Comparison of ENCODE assay signal across 8 cellular contexts in the genomic region with DNA sequence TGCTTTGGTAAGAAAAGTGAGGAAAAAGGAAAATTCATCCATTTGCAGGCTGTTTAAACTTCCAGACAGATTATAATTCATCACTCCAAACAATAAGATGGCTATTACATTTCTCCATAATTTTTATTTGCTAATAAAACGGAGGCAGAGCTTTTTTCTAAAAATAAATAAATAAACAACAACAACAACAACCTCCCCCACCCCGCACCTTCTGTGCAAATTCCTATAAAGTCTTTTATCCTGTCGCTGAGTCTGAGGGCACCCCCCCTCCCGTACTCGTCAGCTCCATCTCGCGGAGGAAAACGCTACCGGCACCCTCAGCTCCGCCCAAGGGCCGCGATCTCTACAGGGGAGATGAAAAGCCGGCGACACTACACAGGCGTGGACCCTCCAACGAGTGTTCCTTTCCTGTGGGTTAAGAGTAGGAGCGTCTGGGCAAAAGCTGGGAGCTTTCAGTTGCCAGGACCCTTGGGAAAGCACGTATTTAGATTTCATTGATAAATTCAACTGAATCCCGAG. TPM values are rescaled to one million over a fixed set of nuclear protein-coding genes. Genes with fewer than 3 reads are reported as not detected.
DNase-seq lines count a peak whose midpoint lies in the region; ATAC-seq, FAIRE-seq and TF ChIP-seq lines count a peak whose summit lies in the region.

No MANE protein-coding gene starts in this region.

- CTCF ChIA-PET in A673 (lab: Charles Lee), result interaction anchor here (0.6 to 1.0 kb wide), 2 partner anchors 11 to 137 kb away, joined by 3 to 7 read pairs; a partner anchor contains a TSS

- ATAC-seq in GM19023 (IDR thresholded peaks at IDR 0.05; ENCODE audit: unreplicated experiment) (peak; percentile 55), HG03280 (IDR thresholded peaks at IDR 0.05; ENCODE audit: unreplicated experiment) (peak; percentile 46)
- peak; percentile 71 for ATAC-seq in central memory CD8-positive, alpha-beta T cell (replicated peaks; ENCODE audit: extremely low read depth, poor library complexity, severe bottlenecking)

- H3K79me2 ChIP-seq in keratinocyte (ENCODE audit: control insufficient read depth, insufficient read depth, low read length), result peaks cover 39% of the 10 kb centered on the region

- H3K4me3 ChIP-seq in A673 (ENCODE audit: low read depth, low read length, poor library complexity, severe bottlenecking) (peak overlapping the region; percentile 99), keratinocyte (ENCODE audit: control insufficient read depth in 2 of 3, extremely low read depth in 1 of 3, insufficient read depth in 2 of 3, low read depth in 1 of 3, low read length in 3 of 3) (peak overlapping the region; percentile 67 to 85 (median 75))

- no peaks in the 10 kb centered on the region for H3K27me3 Mint-ChIP-seq in central memory CD8-positive, alpha-beta T cell

- H4K20me1 ChIP-seq in keratinocyte (ENCODE audit: control insufficient read depth, extremely low read depth, insufficient read depth, low read length), result peaks cover 4% of the 10 kb centered on the region

- H3K4me3 Mint-ChIP-seq in central memory CD8-positive, alpha-beta T cell, result peak overlapping the region; percentile 86

- peak overlapping the region; percentile 89 for H3K9ac ChIP-seq in keratinocyte (ENCODE audit: control insufficient read depth, extremely low read depth, insufficient read depth, low read length)

- peaks cover 29% of the 10 kb centered on the region for H3K4me1 Mint-ChIP-seq in central memory CD8-positive, alpha-beta T cell

- H3K4me1 ChIP-seq in A673 (ENCODE audit: insufficient read depth, low read length, poor library complexity, severe bottlenecking) (peaks cover 23% of the 10 kb centered on the region), keratinocyte (ENCODE audit: control insufficient read depth, extremely low read depth, insufficient read depth, low read length) (peaks cover 15% of the 10 kb centered on the region)

- peak; percentile 93 for TF ChIP-seq CTCF in A673 (conservative IDR thresholded peaks at IDR 0.05; ENCODE audit: low read depth, low read length)
- peak; percentile 81 to 90 (median 86) for TF ChIP-seq CTCF in keratinocyte (optimal IDR thresholded peaks at IDR 0.05 in 1 of 3, IDR thresholded peaks at IDR 0.05 in 1 of 3, conservative IDR thresholded peaks at IDR 0.05 in 1 of 3; ENCODE audit: extremely low read depth in 1 of 3, insufficient read depth in 2 of 3, low read length in 3 of 3)

- POLR2A ChIA-PET in A673 (lab: Charles Lee; ENCODE audit: low non-redundant PET), result no interaction called here

- no peaks in the 10 kb centered on the region for H3K9me3 Mint-ChIP-seq in central memory CD8-positive, alpha-beta T cell

- peaks cover 15% of the 10 kb centered on the region for H3K36me3 Mint-ChIP-seq in central memory CD8-positive, alpha-beta T cell (ENCODE audit: insufficient read depth)

- no peaks in the 10 kb centered on the region for H3K9me1 ChIP-seq in keratinocyte (ENCODE audit: control insufficient read depth, extremely low read depth, insufficient read depth, low read length)

- peak overlapping the region; percentile 70 for H3K27ac Mint-ChIP-seq in central memory CD8-positive, alpha-beta T cell (ENCODE audit: low read depth)

- H3K36me3 ChIP-seq in A673 (ENCODE audit: insufficient read depth, low read length, poor library complexity, severe bottlenecking), result no peaks in the 10 kb centered on the region
- H3K36me3 ChIP-seq in keratinocyte (ENCODE audit: control insufficient read depth in 2 of 2, extremely low read depth in 1 of 2, insufficient read depth in 2 of 2, low read length in 2 of 2), result no peaks in the 10 kb centered on the region

- peak overlapping the region; percentile 97 for H3K27ac ChIP-seq in A673 (ENCODE audit: low read depth, low read length, poor library complexity, severe bottlenecking)
- peak overlapping the region; percentile 88 for H3K27ac ChIP-seq in keratinocyte (ENCODE audit: control insufficient read depth, insufficient read depth, low read length)

- intact Hi-C loops in A673 (cut with micrococcal nuclease; ENCODE audit: unreplicated experiment), result loop anchor here (5.0 to 10.0 kb wide), 2 partner anchors 298 to 641 kb away; a partner anchor contains a TSS

- no peak for FAIRE-seq in keratinocyte (lab: Jason Lieb, UNC)

- no peaks in the 10 kb centered on the region for H3K27me3 ChIP-seq in A673 (replicated peaks; ENCODE audit: insufficient read depth, low read depth, low read length, poor library complexity)
- H3K27me3 ChIP-seq in keratinocyte (ENCODE audit: control insufficient read depth, extremely low read depth, insufficient read depth, low read length), result no peaks in the 10 kb centered on the region

- DNase-seq in A673 (ENCODE audit: low spot score) (peak; percentile 93), NCI-H446 (lab: John Stamatoyannopoulos, UW) (peak; percentile 80 to 88), keratinocyte (ENCODE audit: low read depth, low spot score) (no peak)
- peak; percentile 83 for DNase-seq in activated CD4-positive, CD25-positive, alpha-beta regulatory T cell treated with anti-CD3 and anti-CD28 coated beads, Interleukin-2, amount 50 U/mL, for 72 hours
- DNase-seq in central memory CD8-positive, alpha-beta T cell (ENCODE audit: low spot score in 2 of 2), result peak; percentile 70 to 72
- peak; percentile 59 to 70 for DNase-seq in stimulated activated CD4-positive, alpha-beta T cell treated with anti-CD3 and anti-CD28 coated beads, Interleukin-15, amount 100 ng/mL, for 1 hour (ENCODE audit: low read depth in 1 of 2, low spot score in 1 of 2)

- BruUV-seq in A673 (replicated peaks; lab: Mats Ljungman, UMichigan), result no TSS peak

- H3K9me3 ChIP-seq in A673 (ENCODE audit: low read depth, low read length, poor library complexity, severe bottlenecking), result no peaks in the 10 kb centered on the region
- H3K9me3 ChIP-seq in keratinocyte (ENCODE audit: control insufficient read depth, low read depth, low read length), result no peaks in the 10 kb centered on the region

- peak overlapping the region; percentile 84 for H2AFZ ChIP-seq in keratinocyte (ENCODE audit: control insufficient read depth, low read length)

- dilution Hi-C loops in keratinocyte (cut with MboI; ENCODE audit: extremely low pct_ligation_motif_present, low sequenced_read_pairs), result no loop called here

- H3K4me2 ChIP-seq in keratinocyte (ENCODE audit: control insufficient read depth, extremely low read depth, insufficient read depth, low read depth, low read length), result peak overlapping the region; percentile 95

RNA-seq across cellular contexts. Expression of a gene that starts 1.0 kb away (rescaled TPM):
- total RNA-seq in A673 (2021), result 130 and 167 TPM in 2 replicates
- polyA plus RNA-seq in keratinocyte, result 231 to 345 TPM (median 308 TPM) in 3 replicates
- polyA plus RNA-seq in keratinocyte (2011; ENCODE audit: low read depth), result 171 TPM
- 226 and 445 TPM in 2 replicates for polyA plus RNA-seq in keratinocyte (2011; cell fraction: cytosol; rRNA removed)
- 446 and 608 TPM in 2 replicates for polyA plus RNA-seq in keratinocyte (2011; cell fraction: nucleus; rRNA removed)
- 221 and 278 TPM in 2 replicates for polyA plus RNA-seq in keratinocyte (2012; ENCODE audit: low replicate concordance)
- polyA minus RNA-seq in keratinocyte, result 67.4 to 328 TPM (median 134 TPM) in 3 replicates
- polyA minus RNA-seq in keratinocyte (2011; cell fraction: cytosol; rRNA and poly(A)+ RNA removed), result 123 TPM
- polyA minus RNA-seq in keratinocyte (2011; cell fraction: nucleus; rRNA and poly(A)+ RNA removed), result 89.8 and 171 TPM in 2 replicates
